9 cellular contexts compared by ENCODE assay signal in the genomic region with DNA sequence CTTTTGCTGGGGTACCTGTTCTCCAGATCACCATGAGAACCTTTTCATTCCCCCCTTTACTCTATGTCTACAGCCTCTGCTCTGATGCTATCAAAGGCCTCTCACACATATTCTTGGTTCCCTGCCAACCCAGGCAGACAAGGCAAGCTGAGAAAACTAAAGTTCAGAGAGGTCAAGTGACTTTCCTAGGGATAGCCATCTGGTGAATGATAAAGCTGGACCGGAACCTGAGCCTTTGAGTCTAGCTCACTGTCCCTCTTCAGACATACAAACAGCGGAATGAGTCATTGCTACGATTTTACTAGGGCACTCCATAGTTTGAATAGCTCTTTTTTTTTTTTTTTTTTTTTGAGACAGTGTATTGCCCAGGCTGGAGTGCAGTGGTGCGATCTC.
A peak's percentile ranks its signal among the peaks of the same experiment; 100 is the strongest.
DNase-seq lines count a peak whose midpoint lies in the region; ATAC-seq and TF ChIP-seq lines count a peak whose summit lies in the region.
"Had no signal": no experiment of that assay in that cellular context is flagged by ENCODE, and none has a peak within 500 bp of the region (broad histone marks: within the 10 kb centered on the region; RNA-seq: fewer than 3 reads in every experiment).

No MANE protein-coding gene starts in this region.

- CTCF ChIA-PET in HEK293T (lab: Yijun Ruan, JAX) = interaction anchor here (0.5 kb wide), 1 partner anchor 1627 kb away, joined by 7 read pairs; no protein-coding TSS in a partner anchor

- H2AFZ ChIP-seq in ACC112 (ENCODE audit: low read length, unreplicated experiment) = no peak overlapping the region

- H3K79me2 ChIP-seq in ACC112 (ENCODE audit: control insufficient read depth, insufficient read depth, low read length, unreplicated experiment) = peaks cover 3% of the 10 kb centered on the region

- H3K27me3 ChIP-seq in ACC112 (ENCODE audit: insufficient read depth, low read length) = no peaks in the 10 kb centered on the region
- H3K27me3 ChIP-seq in MG63 = no peaks in the 10 kb centered on the region
- H3K27me3 ChIP-seq in adrenal gland = no peaks in the 10 kb centered on the region

- TF ChIP-seq CTCF in adrenal gland (IDR thresholded peaks at IDR 0.05) = no peak

- peak in 1 of 2 donors; percentile 18 for TF ChIP-seq POLR2A in adrenal gland (IDR thresholded peaks at IDR 0.05)

- WGBS in adrenal gland, 4 donors = 5 to 30% (median 23%) methylated on average over 4 of the region's 4 CpGs

- no peaks in the 10 kb centered on the region for H3K36me3 ChIP-seq in ACC112 (ENCODE audit: insufficient read depth, low read length)
- H3K36me3 ChIP-seq in MG63 = 0 out of 2 replicates have a peak, but pooled peaks cover 3% of the 10 kb centered on the region
- H3K36me3 ChIP-seq in adrenal gland (replicated peaks in 1 of 2) = no peaks in the 10 kb centered on the region

- DNase-seq in MG63 = peak; percentile 13
- DNase-seq in adrenal gland = peak; percentile 58 to 89 (median 81)
- DNase-seq in left lobe of liver (ENCODE audit: low spot score) = no peak
- DNase-seq in HEK293T (ENCODE audit: extremely low spot score) = no peak
- no peak for DNase-seq in putamen (ENCODE audit: low spot score)
- no peak for DNase-seq in glomerular visceral epithelial cell (ENCODE audit: extremely low spot score)

- intact Hi-C loops in adrenal gland (cut with DNase I) = loop anchor here in 1 of 2 donors (10.0 kb wide), 1 partner anchor 57 kb away; no protein-coding TSS in a partner anchor

- H3K4me1 ChIP-seq in ACC112 (ENCODE audit: control insufficient read depth, insufficient read depth, low read length, unreplicated experiment) (peaks cover 15% of the 10 kb centered on the region), adrenal gland (replicated peaks in 1 of 2) (peaks cover 18 to 36% of the 10 kb centered on the region in 2 donors)

- no peaks in the 10 kb centered on the region for H3K9me3 ChIP-seq in MG63
- H3K9me3 ChIP-seq in adrenal gland (replicated peaks in 1 of 3) = no peaks in the 10 kb centered on the region

- ATAC-seq in left lobe of liver (peak; percentile 67), GM21529 (IDR thresholded peaks at IDR 0.05; ENCODE audit: unreplicated experiment) (no peak)

- no peak overlapping the region for H3K4me3 ChIP-seq in ACC112 (ENCODE audit: low read depth, low read length)
- no peak overlapping the region for H3K4me3 ChIP-seq in MG63
- H3K4me3 ChIP-seq in adrenal gland = no peak overlapping the region

- POLR2A ChIA-PET in HEK293T (lab: Yijun Ruan, JAX) = no interaction called here

- H3K27ac ChIP-seq in ACC112 (ENCODE audit: low read depth, low read length) (peak overlapping the region; percentile 54; the same call in 1 of the 2 replicates), adrenal gland (peak overlapping the region in 4 of 5 donors; percentile 61 to 79 (median 66))
- H3K27ac ChIP-seq: HL-60 had no signal

TF ChIP-seq in HEK293T, 16 proteins besides CTCF, POLR2A, EP300 and RAD21:
- TF ChIP-seq NFRKB (IDR thresholded peaks at IDR 0.05) (no peak), FOXK2 (IDR thresholded peaks at IDR 0.05) (no peak), LEF1 (IDR thresholded peaks at IDR 0.05; ENCODE audit: borderline replicate concordance) (no peak), SP1 (IDR thresholded peaks at IDR 0.05) (no peak), CTBP1 (IDR thresholded peaks at IDR 0.05; ENCODE audit: borderline replicate concordance) (no peak), SUZ12 (IDR thresholded peaks at IDR 0.05) (no peak), HDGF (IDR thresholded peaks at IDR 0.05; ENCODE audit: borderline replicate concordance) (no peak)
TF ChIP-seq in HEK293T: peak in this region for 0.

Comparison
In these comparisons a context has a peak if more than half of its experiments do, and no peak if none do; other contexts are left out.
1. DNase-seq: peak in MG63 (single experiment) and adrenal gland (7 of 7); none in left lobe of liver (single experiment), HEK293T (single experiment), putamen (single experiment) and glomerular visceral epithelial cell (single experiment).